Comparison of ENCODE assay signal across 15 cellular contexts in genomic region chr16:554640-555413, GRCh38. TPM values are rescaled to one million over a fixed set of nuclear protein-coding genes. Genes with fewer than 3 reads are reported as not detected.
DNase-seq lines count a peak whose midpoint lies in the region; ATAC-seq and TF ChIP-seq lines count a peak whose summit lies in the region.
"Had no signal": no experiment of that assay in that cellular context is flagged by ENCODE, and none has a peak within 500 bp of the region (broad histone marks: within the 10 kb centered on the region; RNA-seq: fewer than 3 reads in every experiment).

No MANE protein-coding gene starts in this region.

- H3K4me3 ChIP-seq in BJ (ENCODE audit: low read depth, low read length) (peak overlapping the region; percentile 14), endodermal cell (ENCODE audit: low read length) (no peak overlapping the region), neuronal stem cell (ENCODE audit: low read length in 2 of 2) (no peak overlapping the region)
- H3K4me3 ChIP-seq: dorsolateral prefrontal cortex had no signal

- peaks cover 14% of the 10 kb centered on the region for H3K27me3 Mint-ChIP-seq in endodermal cell (ENCODE audit: insufficient read depth)
- peaks cover 26% of the 10 kb centered on the region for H3K27me3 Mint-ChIP-seq in activated naive CD4-positive, alpha-beta T cell treated with anti-CD3 and anti-CD28 coated beads, Interleukin-2, amount 10 ng/mL, durations not matched to agents 7 days and 5 days
- peaks cover 25% of the 10 kb centered on the region for H3K27me3 Mint-ChIP-seq in stimulated activated naive CD8-positive, alpha-beta T cell treated with anti-CD3 and anti-CD28 coated beads, Interleukin-15, amount 100 ng/mL, for 72 hours

- H3K18ac ChIP-seq in neuronal stem cell (ENCODE audit: low read length): peak overlapping the region; percentile 57

- no peak overlapping the region for H4K8ac ChIP-seq in neuronal stem cell (ENCODE audit: low read depth, low read length)

- 92 to 95% methylated on average over 38 to 56 of the region's 56 CpGs for WGBS in endodermal cell (ENCODE audit: insufficient coverage in 1 of 2, insufficient read length in 1 of 2), 2 experiments
- WGBS in neuronal stem cell (ENCODE audit: extremely low coverage in 2 of 2, insufficient read length in 2 of 2, insufficient replicate concordance in 1 of 2), 2 donors: no CpG with 5 or more reads among the region's 56 CpGs

- H3K9me3 ChIP-seq in endodermal cell (ENCODE audit: control insufficient read depth, low read length) (no peaks in the 10 kb centered on the region), neuronal stem cell (replicated peaks in 1 of 2; ENCODE audit: control insufficient read depth in 2 of 2, insufficient read depth in 1 of 2, low read depth in 1 of 2, low read length in 2 of 2) (no peaks in the 10 kb centered on the region)

- no peak overlapping the region for H2BK12ac ChIP-seq in neuronal stem cell (ENCODE audit: low read length)

- H2BK120ac ChIP-seq in neuronal stem cell (ENCODE audit: low read depth, low read length): peak overlapping the region; percentile 31

- H3K9ac ChIP-seq in endodermal cell (ENCODE audit: extremely low read depth, low read length, poor library complexity, severe bottlenecking) (no peak overlapping the region), neuronal stem cell (ENCODE audit: low read depth, low read length, poor library complexity) (no peak overlapping the region)

- H3K4me2 ChIP-seq in neuronal stem cell (ENCODE audit: insufficient read depth, low read length, poor library complexity, severe bottlenecking): no peak overlapping the region

- peaks cover 9% of the 10 kb centered on the region for H3K36me3 Mint-ChIP-seq in endodermal cell (ENCODE audit: low read depth)
- peaks cover 4% of the 10 kb centered on the region for H3K36me3 Mint-ChIP-seq in activated naive CD4-positive, alpha-beta T cell treated with anti-CD3 and anti-CD28 coated beads, Interleukin-2, amount 10 ng/mL, durations not matched to agents 7 days and 5 days

- H3K27ac ChIP-seq in endodermal cell (ENCODE audit: low read depth, low read length): peak overlapping the region; percentile 57
- H3K27ac ChIP-seq in neuronal stem cell (replicated peaks; ENCODE audit: low read length): no peak overlapping the region

- H3K36me3 ChIP-seq in BJ (ENCODE audit: control insufficient read depth, insufficient read depth, low read length): peaks cover 14% of the 10 kb centered on the region
- no peaks in the 10 kb centered on the region for H3K36me3 ChIP-seq in endodermal cell (ENCODE audit: control insufficient read depth, insufficient read depth, low read length)
- peaks cover 2 to 15% of the 10 kb centered on the region in 2 donors for H3K36me3 ChIP-seq in neuronal stem cell (replicated peaks in 1 of 2; ENCODE audit: control insufficient read depth in 2 of 2, insufficient read depth in 2 of 2, low read length in 2 of 2)

- no peak overlapping the region for H3K4ac ChIP-seq in neuronal stem cell (ENCODE audit: low read length)

- H3K23ac ChIP-seq in neuronal stem cell (ENCODE audit: low read depth, low read length, poor library complexity): peak overlapping the region; percentile 73

- H3K27me3 ChIP-seq in BJ (ENCODE audit: control insufficient read depth, insufficient read depth, low read length) (peaks cover 5% of the 10 kb centered on the region), endodermal cell (ENCODE audit: control insufficient read depth, insufficient read depth, low read length, poor library complexity, severe bottlenecking) (peaks cover 18% of the 10 kb centered on the region), neuronal stem cell (ENCODE audit: control insufficient read depth in 3 of 3, insufficient read depth in 3 of 3, low read depth in 1 of 3, low read length in 3 of 3) (peaks cover 7 to 27% (median 18%) of the 10 kb centered on the region in 3 experiments)

- peaks cover 9% of the 10 kb centered on the region for H3K79me1 ChIP-seq in neuronal stem cell (ENCODE audit: low read depth, low read length)

- H3K4me1 ChIP-seq in endodermal cell (ENCODE audit: control insufficient read depth, insufficient read depth, low read length) (no peaks in the 10 kb centered on the region), neuronal stem cell (ENCODE audit: control insufficient read depth in 2 of 2, insufficient read depth in 1 of 2, low read depth in 1 of 2, low read length in 2 of 2) (peaks cover 0 to 7% of the 10 kb centered on the region in 2 donors)

- H2AK5ac ChIP-seq in neuronal stem cell (ENCODE audit: low read depth, low read length): no peak overlapping the region

- H3K27ac Mint-ChIP-seq in endodermal cell: no peak overlapping the region
- H3K27ac Mint-ChIP-seq in activated naive CD4-positive, alpha-beta T cell treated with anti-CD3 and anti-CD28 coated beads, Interleukin-2, amount 10 ng/mL, durations not matched to agents 7 days and 5 days: no peak overlapping the region
- no peak overlapping the region for H3K27ac Mint-ChIP-seq in stimulated activated naive CD8-positive, alpha-beta T cell treated with anti-CD3 and anti-CD28 coated beads, Interleukin-15, amount 100 ng/mL, for 72 hours
- H3K27ac Mint-ChIP-seq: activated naive CD4-positive, alpha-beta T cell treated with anti-CD3 and anti-CD28 coated beads for 36 hours; T-helper 1 cell treated with Interleukin-12 subunit alpha and Interleukin-12 subunit beta and Interleukin-4 antibody, amounts not matched to agents 30 μg/mL and 1 μg/mL, for 36 hours had no signal

- no peaks in the 10 kb centered on the region for H3K9me3 Mint-ChIP-seq in endodermal cell
- H3K9me3 Mint-ChIP-seq in activated naive CD4-positive, alpha-beta T cell treated with anti-CD3 and anti-CD28 coated beads, Interleukin-2, amount 10 ng/mL, durations not matched to agents 7 days and 5 days: no peaks in the 10 kb centered on the region
- H3K9me3 Mint-ChIP-seq in stimulated activated naive CD8-positive, alpha-beta T cell treated with anti-CD3 and anti-CD28 coated beads, Interleukin-15, amount 100 ng/mL, for 72 hours: no peaks in the 10 kb centered on the region
- H3K9me3 Mint-ChIP-seq: activated naive CD4-positive, alpha-beta T cell treated with anti-CD3 and anti-CD28 coated beads for 36 hours; T-helper 1 cell treated with Interleukin-12 subunit alpha and Interleukin-12 subunit beta and Interleukin-4 antibody, amounts not matched to agents 30 μg/mL and 1 μg/mL, for 36 hours had no signal

- ATAC-seq in stimulated activated naive CD8-positive, alpha-beta T cell treated with anti-CD3 and anti-CD28 coated beads, Interleukin-15, amount 100 ng/mL, for 72 hours: no peak

- H4K91ac ChIP-seq in neuronal stem cell (ENCODE audit: low read depth, low read length, poor library complexity): no peak overlapping the region

- peak overlapping the region; percentile 38 for H3K14ac ChIP-seq in neuronal stem cell (ENCODE audit: low read length)

- H2BK5ac ChIP-seq in neuronal stem cell (ENCODE audit: low read length): no peak overlapping the region

- no peaks in the 10 kb centered on the region for H3K4me1 Mint-ChIP-seq in endodermal cell
- no peaks in the 10 kb centered on the region for H3K4me1 Mint-ChIP-seq in activated naive CD4-positive, alpha-beta T cell treated with anti-CD3 and anti-CD28 coated beads, Interleukin-2, amount 10 ng/mL, durations not matched to agents 7 days and 5 days
- no peaks in the 10 kb centered on the region for H3K4me1 Mint-ChIP-seq in stimulated activated naive CD8-positive, alpha-beta T cell treated with anti-CD3 and anti-CD28 coated beads, Interleukin-15, amount 100 ng/mL, for 72 hours

- POLR2A ChIA-PET in BJ (lab: Charles Lee): no interaction called here

- no peak overlapping the region for H3K4me3 Mint-ChIP-seq in endodermal cell
- no peak overlapping the region for H3K4me3 Mint-ChIP-seq in activated naive CD4-positive, alpha-beta T cell treated with anti-CD3 and anti-CD28 coated beads, Interleukin-2, amount 10 ng/mL, durations not matched to agents 7 days and 5 days
- H3K4me3 Mint-ChIP-seq in stimulated activated naive CD8-positive, alpha-beta T cell treated with anti-CD3 and anti-CD28 coated beads, Interleukin-15, amount 100 ng/mL, for 72 hours: no peak overlapping the region
- H3K4me3 Mint-ChIP-seq: activated naive CD4-positive, alpha-beta T cell treated with anti-CD3 and anti-CD28 coated beads for 36 hours; T-helper 1 cell treated with Interleukin-12 subunit alpha and Interleukin-12 subunit beta and Interleukin-4 antibody, amounts not matched to agents 30 μg/mL and 1 μg/mL, for 36 hours had no signal

- DNase-seq in BJ (ENCODE audit: low read depth) (peak; percentile 23), M059J (ENCODE audit: low read depth) (peak; percentile 46), endodermal cell (no peak), neuronal stem cell (ENCODE audit: low spot score) (no peak), D341Med (ENCODE audit: low spot score) (no peak), SK-N-DZ (ENCODE audit: low spot score) (no peak)
- DNase-seq in activated naive CD4-positive, alpha-beta T cell treated with anti-CD3 and anti-CD28 coated beads, Interleukin-2, amount 10 ng/mL, durations not matched to agents 7 days and 5 days: no peak
- no peak for DNase-seq in stimulated activated naive CD8-positive, alpha-beta T cell treated with anti-CD3 and anti-CD28 coated beads, Interleukin-15, amount 100 ng/mL, for 72 hours
- DNase-seq: activated CD4-positive, alpha-beta T cell treated with anti-CD3 and anti-CD28 coated beads, Interleukin-2, amount 50 U/mL, for 4 hours; activated naive CD4-positive, alpha-beta T cell treated with anti-CD3 and anti-CD28 coated beads for 36 hours; hypothalamus; NCI-H1417 treated with DMSO at 0.1 percent for 48 hours had no signal

- CTCF ChIA-PET in BJ (lab: Yijun Ruan, JAX): interaction anchor here (0.7 to 0.9 kb wide), 2 partner anchors 13 to 156 kb away, joined by 3 read pairs; no protein-coding TSS in a partner anchor
- CTCF ChIA-PET in activated naive CD4-positive, alpha-beta T cell treated with anti-CD3 and anti-CD28 coated beads, Interleukin-2, amount 10 ng/mL, durations not matched to agents 7 days and 5 days (lab: Charles Lee): no interaction called here

- no peak overlapping the region for H2BK15ac ChIP-seq in neuronal stem cell (ENCODE audit: low read length)

- TF ChIP-seq CTCF in BJ (IDR thresholded peaks at IDR 0.05; ENCODE audit: insufficient read depth, low read depth, low read length) (no peak), endodermal cell (conservative IDR thresholded peaks at IDR 0.05) (no peak)

- no peak overlapping the region for H2AFZ ChIP-seq in neuronal stem cell (ENCODE audit: low read length)

RNA-seq across cellular contexts. Expression of gene PRR35, which starts 5.4 kb away (rescaled TPM):
- not detected in 2 replicates for polyA plus RNA-seq in BJ (2011; rRNA removed)
- not detected in 2 replicates for polyA minus RNA-seq in BJ (2011; rRNA and poly(A)+ RNA removed)
- total RNA-seq in M059J (2014; rRNA removed; shearing (Covaris generic)): not detected in 2 replicates
- total RNA-seq in endodermal cell: under 1 TPM; 0.29 to 0.62 TPM
- polyA plus RNA-seq in endodermal cell (2013, experiment 1 of 2): 0.18 TPM
- 0.12 TPM for polyA plus RNA-seq in endodermal cell (2013, experiment 2 of 2)
- polyA plus RNA-seq in neuronal stem cell (2013, experiment 1 of 2): 0.17 TPM
- polyA plus RNA-seq in neuronal stem cell (2013, experiment 2 of 2): 0.21 TPM
- polyA plus RNA-seq in SK-N-DZ (2014; cell fraction: cytosol; rRNA removed): 0.06 and 0.24 TPM in 2 replicates
- not detected in 2 replicates for polyA plus RNA-seq in SK-N-DZ (2014; cell fraction: nucleus; rRNA removed)
- total RNA-seq: activated naive CD4-positive, alpha-beta T cell treated with anti-CD3 and anti-CD28 coated beads for 36 hours; urinary bladder had no signal
- polyA plus RNA-seq: urinary bladder had no signal

RNA-seq across cellular contexts. Expression of gene NHLRC4, which starts 12.0 kb away (rescaled TPM):
- polyA plus RNA-seq in BJ (2011; rRNA removed): 0.31 and 0.66 TPM in 2 replicates
- polyA minus RNA-seq in BJ (2011; rRNA and poly(A)+ RNA removed): 0.15 and 0.24 TPM in 2 replicates
- total RNA-seq in M059J (2014; rRNA removed; shearing (Covaris generic)): 0.12 TPM in 1 of 2 replicates, not detected in the other
- total RNA-seq in endodermal cell: 1 to 10 TPM; 1.1 TPM
- 0.78 TPM for polyA plus RNA-seq in endodermal cell (2013, experiment 1 of 2)
- 0.87 TPM for polyA plus RNA-seq in endodermal cell (2013, experiment 2 of 2)
- 0.04 TPM for polyA plus RNA-seq in neuronal stem cell (2013, experiment 1 of 2)
- polyA plus RNA-seq in neuronal stem cell (2013, experiment 2 of 2): 0.04 TPM
- polyA plus RNA-seq in SK-N-DZ (2014; cell fraction: cytosol; rRNA removed): 1.3 and 1.8 TPM in 2 replicates
- 2.8 and 3.7 TPM in 2 replicates for polyA plus RNA-seq in SK-N-DZ (2014; cell fraction: nucleus; rRNA removed)

RNA-seq across cellular contexts. Expression of gene PIGQ, which starts 14.9 kb away (rescaled TPM):
- 15.4 and 26.6 TPM in 2 replicates for polyA plus RNA-seq in BJ (2011; rRNA removed)
- 16.2 and 27.6 TPM in 2 replicates for polyA minus RNA-seq in BJ (2011; rRNA and poly(A)+ RNA removed)
- total RNA-seq in M059J (2014; rRNA removed; shearing (Covaris generic)): 35.9 and 43.8 TPM in 2 replicates
- 100 to 1,000 TPM; 128 to 129 TPM for total RNA-seq in endodermal cell
- polyA plus RNA-seq in endodermal cell (2013, experiment 1 of 2): 61.9 TPM
- 52.5 TPM for polyA plus RNA-seq in endodermal cell (2013, experiment 2 of 2)
- 23.9 TPM for polyA plus RNA-seq in neuronal stem cell (2013, experiment 1 of 2)
- polyA plus RNA-seq in neuronal stem cell (2013, experiment 2 of 2): 22.8 TPM
- 25.3 and 35.9 TPM in 2 replicates for polyA plus RNA-seq in SK-N-DZ (2014; cell fraction: cytosol; rRNA removed)
- 138 and 159 TPM in 2 replicates for polyA plus RNA-seq in SK-N-DZ (2014; cell fraction: nucleus; rRNA removed)

RNA-seq across cellular contexts. Expression of gene CAPN15, which starts 27.3 kb away (rescaled TPM):
- 8.4 and 12.9 TPM in 2 replicates for polyA plus RNA-seq in BJ (2011; rRNA removed)
- 6.6 and 11.6 TPM in 2 replicates for polyA minus RNA-seq in BJ (2011; rRNA and poly(A)+ RNA removed)
- 23.2 and 36.7 TPM in 2 replicates for total RNA-seq in M059J (2014; rRNA removed; shearing (Covaris generic))
- 10 to 100 TPM; 55.3 to 76.1 TPM for total RNA-seq in endodermal cell
- 23.1 TPM for polyA plus RNA-seq in endodermal cell (2013, experiment 1 of 2)
- 20.1 TPM for polyA plus RNA-seq in endodermal cell (2013, experiment 2 of 2)
- polyA plus RNA-seq in neuronal stem cell (2013, experiment 1 of 2): 19.7 TPM
- polyA plus RNA-seq in neuronal stem cell (2013, experiment 2 of 2): 19.6 TPM
- 31.5 and 37.4 TPM in 2 replicates for polyA plus RNA-seq in SK-N-DZ (2014; cell fraction: cytosol; rRNA removed)
- 93.2 and 148 TPM in 2 replicates for polyA plus RNA-seq in SK-N-DZ (2014; cell fraction: nucleus; rRNA removed)

RNA-seq across cellular contexts. Expression of gene RAB40C, which starts 35.0 kb away (rescaled TPM):
- polyA plus RNA-seq in BJ (2011; rRNA removed): 6.5 and 7.6 TPM in 2 replicates
- 6.9 and 7.0 TPM in 2 replicates for polyA minus RNA-seq in BJ (2011; rRNA and poly(A)+ RNA removed)
- 15.2 and 16.8 TPM in 2 replicates for total RNA-seq in M059J (2014; rRNA removed; shearing (Covaris generic))
- 10 to 100 TPM; 21.3 to 25.9 TPM for total RNA-seq in endodermal cell
- polyA plus RNA-seq in endodermal cell (2013, experiment 1 of 2): 24.0 TPM
- 23.0 TPM for polyA plus RNA-seq in endodermal cell (2013, experiment 2 of 2)
- 20.5 TPM for polyA plus RNA-seq in neuronal stem cell (2013, experiment 1 of 2)
- 19.4 TPM for polyA plus RNA-seq in neuronal stem cell (2013, experiment 2 of 2)
- 23.8 and 35.5 TPM in 2 replicates for polyA plus RNA-seq in SK-N-DZ (2014; cell fraction: cytosol; rRNA removed)
- polyA plus RNA-seq in SK-N-DZ (2014; cell fraction: nucleus; rRNA removed): 41.2 and 43.2 TPM in 2 replicates

Comparison
In these comparisons a context has a peak if more than half of its experiments do, and no peak if none do; other contexts are left out.
1. DNase-seq: peak in BJ (single experiment) and M059J (single experiment); none in endodermal cell (single experiment), neuronal stem cell (single experiment), D341Med (single experiment), SK-N-DZ (single experiment), activated naive CD4-positive, alpha-beta T cell treated with anti-CD3 and anti-CD28 coated beads, Interleukin-2, amount 10 ng/mL, durations not matched to agents 7 days and 5 days (single experiment) and stimulated activated naive CD8-positive, alpha-beta T cell treated with anti-CD3 and anti-CD28 coated beads, Interleukin-15, amount 100 ng/mL, for 72 hours (0 of 2).